9 cellular contexts compared by ENCODE assay signal in the genomic region with DNA sequence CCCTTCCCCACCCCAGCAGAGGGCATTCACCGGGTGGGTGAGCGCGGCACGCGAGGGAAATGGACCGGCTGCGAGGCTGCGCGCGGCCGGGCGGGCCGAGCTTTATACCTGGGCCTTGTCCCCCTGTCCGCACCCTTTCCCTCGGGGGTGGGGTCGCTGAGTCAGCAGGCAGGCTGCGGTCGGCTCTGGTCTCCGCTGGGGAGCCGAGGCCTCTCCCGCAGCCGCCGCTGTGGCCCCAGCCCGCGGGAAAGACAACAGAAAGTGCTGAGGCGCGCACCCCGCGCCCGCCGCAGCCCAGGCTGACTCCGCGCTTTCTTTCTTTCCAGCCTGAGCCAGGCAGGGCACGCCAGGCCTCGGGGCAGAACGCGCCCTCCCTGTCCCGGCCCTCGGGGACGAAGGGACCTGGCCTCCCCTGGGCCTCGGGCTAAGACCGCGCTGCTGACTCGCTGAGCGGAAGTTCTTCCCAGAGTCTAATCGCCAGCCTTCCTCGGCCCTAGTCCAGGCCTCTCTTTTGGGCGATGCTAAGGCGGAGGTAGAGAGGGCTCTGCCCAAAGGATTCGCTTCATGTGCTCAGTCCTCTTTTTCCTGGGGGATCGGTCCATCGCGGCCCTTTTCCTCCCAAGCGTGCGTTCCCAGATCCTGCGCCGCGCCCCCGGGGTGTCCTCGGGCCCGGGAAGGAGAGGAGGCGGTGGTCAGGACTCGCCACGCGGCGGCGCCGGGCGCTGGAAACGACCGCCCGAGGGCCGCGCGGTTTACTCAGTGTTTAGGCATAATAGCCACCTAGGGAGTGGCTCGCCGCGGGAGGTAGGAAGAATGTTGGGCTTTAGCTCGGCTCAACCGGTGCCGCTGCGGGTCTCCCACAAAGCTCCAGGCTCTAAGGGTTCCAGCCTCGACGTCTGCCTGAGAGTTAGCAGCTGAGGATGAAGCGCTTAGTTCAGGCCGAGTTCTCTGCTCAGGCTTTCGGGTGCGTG. TPM values are rescaled to one million over a fixed set of nuclear protein-coding genes. Genes with fewer than 3 reads are reported as not detected.
DNase-seq lines count a peak whose midpoint lies in the region; ATAC-seq and TF ChIP-seq lines count a peak whose summit lies in the region.
"Had no signal": no experiment of that assay in that cellular context is flagged by ENCODE, and none has a peak within 500 bp of the region (broad histone marks: within the 10 kb centered on the region; RNA-seq: fewer than 3 reads in every experiment).

A gene with protein sequence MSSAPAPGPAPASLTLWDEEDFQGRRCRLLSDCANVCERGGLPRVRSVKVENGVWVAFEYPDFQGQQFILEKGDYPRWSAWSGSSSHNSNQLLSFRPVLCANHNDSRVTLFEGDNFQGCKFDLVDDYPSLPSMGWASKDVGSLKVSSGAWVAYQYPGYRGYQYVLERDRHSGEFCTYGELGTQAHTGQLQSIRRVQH (minus strand): TSS at position 78 of the 971 bp plus-strand sequence. CDS start 246 bp downstream, outside the sequence.

- TF ChIP-seq POLR2A in spleen (IDR thresholded peaks at IDR 0.05), result no peak

- H3K27ac ChIP-seq in spleen (no peak within 1 kb of the TSS), caudate nucleus (ENCODE audit: low read depth, low read length) (no peak within 1 kb of the TSS)

- DNase-seq in NCI-H1417 (lab: John Stamatoyannopoulos, UW) (peak; percentile 30 to 94 (median 91)), NCI-H1417 treated with DMSO at 0.1 percent for 48 hours (lab: John Stamatoyannopoulos, UW) (no peak), NT2/D1 (ENCODE audit: low read depth, low spot score) (no peak), fibroblast of the aortic adventitia (ENCODE audit: low read depth) (no peak), spleen (no peak), T-helper 1 cell (no peak), caudate nucleus (lab: John Stamatoyannopoulos, UW) (no peak)

- H3K9me3 ChIP-seq in NT2/D1 (ENCODE audit: insufficient read depth, low read length) (no peaks in the 10 kb centered on the region), spleen (no peaks in the 10 kb centered on the region)

- intact Hi-C loops in spleen (cut with DNase I; ENCODE audit: low total_unique reads), result no loop called here

- 2 to 5% (median 3%) methylated on average over 21 to 88 of the region's 88 CpGs for WGBS in spleen, 5 donors

- H3K9ac ChIP-seq in NT2/D1 (ENCODE audit: insufficient read length, low read depth), result peak within 1 kb of the TSS; percentile 73

- TF ChIP-seq CTCF in fibroblast of the aortic adventitia (IDR thresholded peaks at IDR 0.05; ENCODE audit: insufficient read depth, low read length) (no peak), spleen (IDR thresholded peaks at IDR 0.05 in 8 of 11, conservative IDR thresholded peaks at IDR 0.05 in 3 of 11) (no peak)

- H3K4me3 ChIP-seq in NT2/D1 (ENCODE audit: insufficient read length, low read depth), result peak within 1 kb of the TSS; percentile 22
- peak within 1 kb of the TSS; percentile 44 for H3K4me3 ChIP-seq in fibroblast of the aortic adventitia (ENCODE audit: low read depth, low read length)
- peak within 1 kb of the TSS; percentile 20 to 65 (median 35) for H3K4me3 ChIP-seq in spleen

- peaks cover 12% of the 10 kb centered on the region for H3K4me1 ChIP-seq in NT2/D1 (ENCODE audit: insufficient read depth, insufficient read length)
- H3K4me1 ChIP-seq in spleen, result peaks cover 17 to 35% (median 25%) of the 10 kb centered on the region in 6 donors

- H3K27me3 ChIP-seq in NT2/D1 (ENCODE audit: insufficient read depth, insufficient read length) (peaks cover 100% of the 10 kb centered on the region), spleen (replicated peaks in 1 of 7) (peaks cover 11 to 100% (median 91%) of the 10 kb centered on the region in 7 donors)

- no peak for ATAC-seq in GM19467 (IDR thresholded peaks at IDR 0.05; ENCODE audit: unreplicated experiment)

- H3K36me3 ChIP-seq in NT2/D1 (ENCODE audit: insufficient read depth, insufficient read length, low read length), result no peaks in the 10 kb centered on the region
- no peaks in the 10 kb centered on the region for H3K36me3 ChIP-seq in spleen

RNA-seq across cellular contexts. Expression of the gene that starts here (rescaled TPM):
- total RNA-seq in fibroblast of the aortic adventitia (ENCODE audit: low replicate concordance), result not detected in 2 replicates
- not detected for total RNA-seq in spleen
- polyA plus RNA-seq in spleen, result not detected
- total RNA-seq: lung microvascular endothelial cell had no signal

Comparison
In these comparisons a context has a peak if more than half of its experiments do, and no peak if none do; other contexts are left out.
1. DNase-seq: peak in NCI-H1417 (3 of 3); none in NCI-H1417 treated with DMSO at 0.1 percent for 48 hours (single experiment), NT2/D1 (single experiment), fibroblast of the aortic adventitia (single experiment), spleen (single experiment), T-helper 1 cell (0 of 5) and caudate nucleus (0 of 61).
2. Peak in every context shown above with its lines, with median percentiles within 50 percentile points of each other: H3K4me3 ChIP-seq.